8 cellular contexts compared by ENCODE assay signal in genomic region chr17:55750750-55751641, GRCh38. TPM values are rescaled to one million over a fixed set of nuclear protein-coding genes. Genes with fewer than 3 reads are reported as not detected.
DNase-seq lines count a peak whose midpoint lies in the region; ATAC-seq and TF ChIP-seq lines count a peak whose summit lies in the region.

Gene PCTP, plus strand, starts transcription at chr17:55751051. Its CDS starts 53 bp downstream, at chr17:55751104.

- peak; percentile 14 for TF ChIP-seq EP300 in transverse colon (IDR thresholded peaks at IDR 0.05; ENCODE audit: low read depth)

- H2BK120ac ChIP-seq in trophoblast cell (ENCODE audit: insufficient read depth, low read length, poor library complexity) = peak within 1 kb of the TSS; percentile 82

- no peaks in the 10 kb centered on the region for H4K20me1 ChIP-seq in SU-DHL-6 (ENCODE audit: low read depth, low read length)

- peaks cover 5% of the 10 kb centered on the region for H3K79me1 ChIP-seq in trophoblast cell (ENCODE audit: low read length)

- no peak within 1 kb of the TSS for H3K4ac ChIP-seq in trophoblast cell (ENCODE audit: low read depth, low read length)

- DNase-seq in G401 (ENCODE audit: low spot score) (peak; percentile 91), H4 (ENCODE audit: low spot score) (peak; percentile 92), cardiac muscle cell (ENCODE audit: low read depth in 1 of 2, low spot score in 1 of 2) (peak; percentile 94 to 97), trophoblast cell (peak; percentile 95 to 97), transverse colon (peak; percentile 96)
- DNase-seq in activated naive CD8-positive, alpha-beta T cell treated with anti-CD3 and anti-CD28 coated beads, Interleukin-2, amount 50 U/mL, for 24 hours = peak; percentile 91

- no peaks in the 10 kb centered on the region for H3K36me3 ChIP-seq in SU-DHL-6 (ENCODE audit: low read length)
- no peaks in the 10 kb centered on the region for H3K36me3 ChIP-seq in cardiac muscle cell
- peaks cover 0 to 2% of the 10 kb centered on the region in 2 experiments for H3K36me3 ChIP-seq in trophoblast cell (ENCODE audit: control insufficient read depth in 1 of 2, insufficient read depth in 2 of 2, low read length in 2 of 2)
- H3K36me3 ChIP-seq in transverse colon = no peaks in the 10 kb centered on the region

- no CpG with 5 or more reads among the region's 53 CpGs for WGBS in trophoblast cell (ENCODE audit: extremely low coverage, insufficient coverage, insufficient read length)
- whole genome bisulfite sequencing in transverse colon (ENCODE audit: low coverage in 1 of 2), 2 donors = 2% methylated on average over 41 of the region's 53 CpGs; no CpG with 5 or more reads in 1 of the 2 donors

- H3K4me3 ChIP-seq in SU-DHL-6 (ENCODE audit: insufficient read depth, low read length, poor library complexity, severe bottlenecking) = peak within 1 kb of the TSS; percentile 54
- peak within 1 kb of the TSS; percentile 67 for H3K4me3 ChIP-seq in cardiac muscle cell
- H3K4me3 ChIP-seq in trophoblast cell (ENCODE audit: low read depth, low read length) = peak within 1 kb of the TSS; percentile 75
- peak within 1 kb of the TSS; percentile 61 to 93 (median 74) for H3K4me3 ChIP-seq in transverse colon

- no peaks in the 10 kb centered on the region for H3K9me3 Mint-ChIP-seq in activated naive CD8-positive, alpha-beta T cell treated with anti-CD3 and anti-CD28 coated beads, Interleukin-2, amount 50 U/mL, for 24 hours

- H3K27ac Mint-ChIP-seq in activated naive CD8-positive, alpha-beta T cell treated with anti-CD3 and anti-CD28 coated beads, Interleukin-2, amount 50 U/mL, for 24 hours = peak within 1 kb of the TSS; percentile 31

- H4K8ac ChIP-seq in trophoblast cell (ENCODE audit: low read depth, low read length) = peak within 1 kb of the TSS; percentile 97

- H3K9me3 ChIP-seq in SU-DHL-6 (ENCODE audit: insufficient read depth, low read length) (no peaks in the 10 kb centered on the region), cardiac muscle cell (ENCODE audit: low read depth) (no peaks in the 10 kb centered on the region), trophoblast cell (ENCODE audit: insufficient read depth, low read depth, low read length) (no peaks in the 10 kb centered on the region), transverse colon (no peaks in the 10 kb centered on the region)

- peak within 1 kb of the TSS; percentile 52 for H3K4me2 ChIP-seq in SU-DHL-6 (ENCODE audit: low read depth, low read length, poor library complexity, severe bottlenecking)
- H3K4me2 ChIP-seq in trophoblast cell (ENCODE audit: low read length) = peak within 1 kb of the TSS; percentile 66

- H2AFZ ChIP-seq in SU-DHL-6 (ENCODE audit: low read depth, low read length, severe bottlenecking) (peak within 1 kb of the TSS; percentile 92), trophoblast cell (ENCODE audit: insufficient read depth, low read length, poor library complexity) (peak within 1 kb of the TSS; percentile 77)

- H3K9ac ChIP-seq in SU-DHL-6 (ENCODE audit: low read length) (peak within 1 kb of the TSS; percentile 43), trophoblast cell (ENCODE audit: low read length) (peak within 1 kb of the TSS; percentile 83)

- H3F3A ChIP-seq in SU-DHL-6 (ENCODE audit: insufficient read depth) = no peaks in the 10 kb centered on the region

- in situ Hi-C loops in G401 (cut with HindIII; ENCODE audit: low sequenced_read_pairs) = no loop called here
- in situ Hi-C loops in transverse colon (cut with MboI; ENCODE audit: low pct_ligation_motif_present in 1 of 4, low pct_unique_long_range_greater_than_20kb in 1 of 4, low sequenced_read_pairs in 3 of 4) = loop anchor here in 2 of 4 donors (25.0 kb wide), 2 partner anchors 214 to 764 kb away; no protein-coding TSS in a partner anchor

- H3K23ac ChIP-seq in trophoblast cell (ENCODE audit: low read length) = no peak within 1 kb of the TSS

- peak; percentile 98 for ATAC-seq in activated naive CD8-positive, alpha-beta T cell treated with anti-CD3 and anti-CD28 coated beads, Interleukin-2, amount 50 U/mL, for 24 hours

- no peaks in the 10 kb centered on the region for H3K79me2 ChIP-seq in SU-DHL-6 (ENCODE audit: insufficient read depth, low read length)
- H3K79me2 ChIP-seq in trophoblast cell (ENCODE audit: control insufficient read depth, insufficient read depth, low read length, poor library complexity) = peaks cover 3% of the 10 kb centered on the region

- H3K27me3 Mint-ChIP-seq in activated naive CD8-positive, alpha-beta T cell treated with anti-CD3 and anti-CD28 coated beads, Interleukin-2, amount 50 U/mL, for 24 hours = peaks cover 19% of the 10 kb centered on the region

- H2BK12ac ChIP-seq in trophoblast cell (ENCODE audit: low read length) = no peak within 1 kb of the TSS

- H3K9me2 ChIP-seq in SU-DHL-6 (replicated peaks; ENCODE audit: insufficient read depth, low read length) = no peaks in the 10 kb centered on the region

- H3K14ac ChIP-seq in trophoblast cell (ENCODE audit: low read length) = peak within 1 kb of the TSS; percentile 91

- intact Hi-C loops in transverse colon (cut with DNase I; ENCODE audit: low total_unique reads) = no loop called here

- no peak within 1 kb of the TSS for H3K27ac ChIP-seq in SU-DHL-6 (ENCODE audit: low read depth, low read length)
- H3K27ac ChIP-seq in cardiac muscle cell = peak within 1 kb of the TSS; percentile 80
- peak within 1 kb of the TSS; percentile 91 for H3K27ac ChIP-seq in trophoblast cell (ENCODE audit: low read depth, low read length)
- H3K27ac ChIP-seq in transverse colon = peak within 1 kb of the TSS; percentile 82 to 95 (median 91)

- H2BK5ac ChIP-seq in trophoblast cell (ENCODE audit: low read depth, low read length, poor library complexity) = peak within 1 kb of the TSS; percentile 61

- TF ChIP-seq POLR2A in transverse colon (IDR thresholded peaks at IDR 0.05) = peak; percentile 93

- peak within 1 kb of the TSS; percentile 70 for H3K18ac ChIP-seq in trophoblast cell (ENCODE audit: low read length)

- TF ChIP-seq CTCF in LNCAP (IDR thresholded peaks at IDR 0.05) (peak; percentile 40), SU-DHL-6 (IDR thresholded peaks at IDR 0.05; ENCODE audit: insufficient read depth, low read length, poor library complexity, severe bottlenecking) (no peak), cardiac muscle cell (IDR thresholded peaks at IDR 0.05; ENCODE audit: low read depth, low read length) (peak; percentile 44), transverse colon (IDR thresholded peaks at IDR 0.05) (peak; percentile 27 to 66 (median 45))

- H4K12ac ChIP-seq in trophoblast cell (ENCODE audit: low read depth, low read length) = peak within 1 kb of the TSS; percentile 68

- H2AK5ac ChIP-seq in trophoblast cell (ENCODE audit: low read length) = no peak within 1 kb of the TSS

- peaks cover 15% of the 10 kb centered on the region for H3K4me1 Mint-ChIP-seq in activated naive CD8-positive, alpha-beta T cell treated with anti-CD3 and anti-CD28 coated beads, Interleukin-2, amount 50 U/mL, for 24 hours

- peaks cover 6% of the 10 kb centered on the region for H3K4me1 ChIP-seq in cardiac muscle cell (ENCODE audit: low read depth)
- H3K4me1 ChIP-seq in trophoblast cell (ENCODE audit: control insufficient read depth in 1 of 2, insufficient read depth in 2 of 2, low read length in 2 of 2) = peaks cover 4 to 7% of the 10 kb centered on the region in 2 experiments
- peaks cover 7 to 21% (median 12%) of the 10 kb centered on the region in 4 donors for H3K4me1 ChIP-seq in transverse colon

- H3K27me3 ChIP-seq in SU-DHL-6 (ENCODE audit: low read length) = no peaks in the 10 kb centered on the region
- H3K27me3 ChIP-seq in cardiac muscle cell = no peaks in the 10 kb centered on the region
- H3K27me3 ChIP-seq in trophoblast cell (ENCODE audit: insufficient read depth, low read length) = no peaks in the 10 kb centered on the region
- no peaks in the 10 kb centered on the region for H3K27me3 ChIP-seq in transverse colon

- peak within 1 kb of the TSS; percentile 93 for H4K91ac ChIP-seq in trophoblast cell (ENCODE audit: low read depth, low read length)

- H3K4me3 Mint-ChIP-seq in activated naive CD8-positive, alpha-beta T cell treated with anti-CD3 and anti-CD28 coated beads, Interleukin-2, amount 50 U/mL, for 24 hours = peak within 1 kb of the TSS; percentile 85

- no peaks in the 10 kb centered on the region for H3K36me3 Mint-ChIP-seq in activated naive CD8-positive, alpha-beta T cell treated with anti-CD3 and anti-CD28 coated beads, Interleukin-2, amount 50 U/mL, for 24 hours (ENCODE audit: low read depth)

RNA-seq across cellular contexts. Expression of gene PCTP, which starts in this region (rescaled TPM):
- total RNA-seq in G401 (2014; rRNA removed; shearing (Covaris generic)) = 18.1 TPM in 2 replicates
- 21.8 and 25.3 TPM in 2 replicates for total RNA-seq in H4 (2014; rRNA removed; shearing (Covaris generic))
- 20.9 and 28.5 TPM in 2 replicates for total RNA-seq in cardiac muscle cell
- 23.4 and 29.1 TPM in 2 replicates for polyA plus RNA-seq in cardiac muscle cell
- 22.6 TPM in 2 replicates for polyA plus RNA-seq in trophoblast cell (2013)
- total RNA-seq in transverse colon = 100 to 1,000 TPM in 1 of 4 donors, 10 to 100 TPM in 2, 1 to 10 TPM in 1; 8.6 to 581 (median 35.0) TPM
